1 cellular context compared by ENCODE assay signal in the genomic region with DNA sequence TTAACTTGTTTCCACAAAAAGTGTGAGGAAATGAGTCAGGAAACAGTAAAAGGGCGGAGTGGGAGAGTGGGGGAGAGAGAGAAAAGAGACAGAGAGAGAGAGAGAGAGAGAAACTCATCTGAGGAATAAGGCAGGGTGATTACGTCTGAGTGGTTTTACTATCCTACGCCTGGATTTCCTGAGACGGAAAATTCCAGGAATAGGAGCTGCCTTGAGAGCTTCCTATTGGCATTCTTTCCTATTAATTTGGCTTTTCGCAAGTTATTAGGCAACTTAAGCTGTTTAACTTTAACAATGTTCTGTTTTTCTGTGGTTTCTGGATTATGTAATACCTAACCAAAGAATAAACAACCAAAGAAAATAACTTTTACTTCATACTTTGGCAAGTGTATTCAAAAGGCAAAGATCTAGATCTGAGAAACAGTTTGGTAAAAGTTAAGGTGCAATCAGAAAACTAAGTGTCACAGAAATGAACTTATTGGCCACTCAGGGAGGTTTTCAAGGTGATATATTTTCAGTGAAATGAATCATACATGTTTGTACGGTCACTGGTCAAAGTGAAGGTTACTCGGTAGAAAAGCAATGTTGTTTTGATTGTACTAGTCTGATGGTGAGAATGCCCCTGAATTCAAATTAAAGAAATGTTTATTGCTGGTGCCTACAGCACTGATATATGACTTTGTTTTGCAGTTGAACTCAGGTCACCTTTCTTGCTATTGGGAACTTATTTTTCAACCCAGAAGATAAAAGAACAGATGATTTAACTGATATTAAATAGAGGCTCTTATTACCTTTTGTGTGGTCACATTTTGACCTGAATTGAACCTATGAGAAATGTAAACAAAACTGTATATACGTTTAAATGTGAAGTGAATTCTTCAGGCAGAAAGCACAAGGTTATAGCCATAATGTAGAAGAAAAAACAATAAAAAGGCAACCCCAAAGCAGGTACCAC.
TF ChIP-seq lines count a peak whose summit lies in the region.

No MANE protein-coding gene starts in this region.

TF ChIP-seq in HepG2, 621 proteins besides CTCF, POLR2A, EP300 and RAD21 (continues in another document):
- TF ChIP-seq ZSCAN30 (CRISPR knock-in tag; IDR thresholded peaks at IDR 0.05) (0 out of 2 replicates have a peak, but pooled peaks have one; percentile 34), FOXP4 (CRISPR knock-in tag; IDR thresholded peaks at IDR 0.05) (0 out of 2 replicates have a peak, but pooled peaks have one; percentile 27), PHF5A (CRISPR knock-in tag; IDR thresholded peaks at IDR 0.05; ENCODE audit: low read depth, unreplicated experiment) (no peak), FOXJ3 (CRISPR knock-in tag; IDR thresholded peaks at IDR 0.05; ENCODE audit: borderline replicate concordance) (no peak), SMAD1 (CRISPR knock-in tag; IDR thresholded peaks at IDR 0.05; ENCODE audit: borderline replicate concordance, low read depth) (no peak), ZNF503 (CRISPR knock-in tag; IDR thresholded peaks at IDR 0.05) (peak; percentile 35; the same call in 1 of the 2 replicates), RXRB (CRISPR knock-in tag; IDR thresholded peaks at IDR 0.05; ENCODE audit: borderline replicate concordance) (peak; percentile 42), NAIF1 (CRISPR knock-in tag; IDR thresholded peaks at IDR 0.05; ENCODE audit: borderline replicate concordance) (0 out of 2 replicates have a peak, but pooled peaks have one; percentile 35), HDAC2 (CRISPR knock-in tag; IDR thresholded peaks at IDR 0.05) (0 out of 2 replicates have a peak, but pooled peaks have one; percentile 9), ZBTB7B (CRISPR knock-in tag; IDR thresholded peaks at IDR 0.05) (no peak), PLRG1 (conservative IDR thresholded peaks at IDR 0.05) (no peak), GABPB1 (CRISPR knock-in tag; IDR thresholded peaks at IDR 0.05) (no peak), NFIC (IDR thresholded peaks at IDR 0.05; ENCODE audit: low read length) (peak; percentile 63; the same call in 1 of the 2 replicates), GLMP (CRISPR knock-in tag; IDR thresholded peaks at IDR 0.05; ENCODE audit: borderline replicate concordance) (no peak), SOX6 (IDR thresholded peaks at IDR 0.05) (no peak), SOX6 (CRISPR knock-in tag; IDR thresholded peaks at IDR 0.05) (peak; percentile 46; the same call in 1 of the 2 replicates), KDM1A (CRISPR knock-in tag; IDR thresholded peaks at IDR 0.05) (no peak), ZNF136 (CRISPR knock-in tag; IDR thresholded peaks at IDR 0.05; ENCODE audit: low read depth) (no peak), WIZ (CRISPR knock-in tag; IDR thresholded peaks at IDR 0.05) (no peak), CREB1 (IDR thresholded peaks at IDR 0.05) (no peak), CREB1 (CRISPR knock-in tag; IDR thresholded peaks at IDR 0.05) (peak; percentile 44), REXO4 (CRISPR knock-in tag; IDR thresholded peaks at IDR 0.05; ENCODE audit: borderline replicate concordance) (no peak), CBFB (CRISPR knock-in tag; IDR thresholded peaks at IDR 0.05) (peak; percentile 70; the same call in 1 of the 2 replicates), FOXO4 (CRISPR knock-in tag; conservative IDR thresholded peaks at IDR 0.05) (no peak), GFI1 (CRISPR knock-in tag; IDR thresholded peaks at IDR 0.05; ENCODE audit: borderline replicate concordance) (0 out of 2 replicates have a peak, but pooled peaks have one; percentile 48), PHF20 (CRISPR knock-in tag; IDR thresholded peaks at IDR 0.05) (no peak), ESRRA (CRISPR knock-in tag; IDR thresholded peaks at IDR 0.05; ENCODE audit: low read depth) (no peak)
- TF ChIP-seq, protein P1, sequence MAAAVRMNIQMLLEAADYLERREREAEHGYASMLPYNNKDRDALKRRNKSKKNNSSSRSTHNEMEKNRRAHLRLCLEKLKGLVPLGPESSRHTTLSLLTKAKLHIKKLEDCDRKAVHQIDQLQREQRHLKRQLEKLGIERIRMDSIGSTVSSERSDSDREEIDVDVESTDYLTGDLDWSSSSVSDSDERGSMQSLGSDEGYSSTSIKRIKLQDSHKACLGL (CRISPR knock-in tag; IDR thresholded peaks at IDR 0.05): no peak
- TF ChIP-seq, protein P2, sequence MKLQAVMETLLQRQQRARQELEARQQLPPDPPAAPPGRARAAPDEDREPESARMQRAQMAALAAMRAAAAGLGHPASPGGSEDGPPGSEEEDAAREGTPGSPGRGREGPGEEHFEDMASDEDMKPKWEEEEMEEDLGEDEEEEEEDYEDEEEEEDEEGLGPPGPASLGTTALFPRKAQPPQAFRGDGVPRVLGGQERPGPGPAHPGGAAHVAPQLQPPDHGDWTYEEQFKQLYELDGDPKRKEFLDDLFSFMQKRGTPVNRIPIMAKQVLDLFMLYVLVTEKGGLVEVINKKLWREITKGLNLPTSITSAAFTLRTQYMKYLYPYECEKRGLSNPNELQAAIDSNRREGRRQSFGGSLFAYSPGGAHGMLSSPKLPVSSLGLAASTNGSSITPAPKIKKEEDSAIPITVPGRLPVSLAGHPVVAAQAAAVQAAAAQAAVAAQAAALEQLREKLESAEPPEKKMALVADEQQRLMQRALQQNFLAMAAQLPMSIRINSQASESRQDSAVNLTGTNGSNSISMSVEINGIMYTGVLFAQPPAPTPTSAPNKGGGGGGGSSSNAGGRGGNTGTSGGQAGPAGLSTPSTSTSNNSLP (IDR thresholded peaks at IDR 0.05; ENCODE audit: low read depth, low read length): 0 out of 2 replicates have a peak, but pooled peaks have one; percentile 13
- TF ChIP-seq, protein P3, sequence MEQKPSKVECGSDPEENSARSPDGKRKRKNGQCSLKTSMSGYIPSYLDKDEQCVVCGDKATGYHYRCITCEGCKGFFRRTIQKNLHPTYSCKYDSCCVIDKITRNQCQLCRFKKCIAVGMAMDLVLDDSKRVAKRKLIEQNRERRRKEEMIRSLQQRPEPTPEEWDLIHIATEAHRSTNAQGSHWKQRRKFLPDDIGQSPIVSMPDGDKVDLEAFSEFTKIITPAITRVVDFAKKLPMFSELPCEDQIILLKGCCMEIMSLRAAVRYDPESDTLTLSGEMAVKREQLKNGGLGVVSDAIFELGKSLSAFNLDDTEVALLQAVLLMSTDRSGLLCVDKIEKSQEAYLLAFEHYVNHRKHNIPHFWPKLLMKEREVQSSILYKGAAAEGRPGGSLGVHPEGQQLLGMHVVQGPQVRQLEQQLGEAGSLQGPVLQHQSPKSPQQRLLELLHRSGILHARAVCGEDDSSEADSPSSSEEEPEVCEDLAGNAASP (CRISPR knock-in tag; IDR thresholded peaks at IDR 0.05; ENCODE audit: borderline replicate concordance): peak; percentile 46; the same call in 1 of the 2 replicates
- TF ChIP-seq, protein P4, sequence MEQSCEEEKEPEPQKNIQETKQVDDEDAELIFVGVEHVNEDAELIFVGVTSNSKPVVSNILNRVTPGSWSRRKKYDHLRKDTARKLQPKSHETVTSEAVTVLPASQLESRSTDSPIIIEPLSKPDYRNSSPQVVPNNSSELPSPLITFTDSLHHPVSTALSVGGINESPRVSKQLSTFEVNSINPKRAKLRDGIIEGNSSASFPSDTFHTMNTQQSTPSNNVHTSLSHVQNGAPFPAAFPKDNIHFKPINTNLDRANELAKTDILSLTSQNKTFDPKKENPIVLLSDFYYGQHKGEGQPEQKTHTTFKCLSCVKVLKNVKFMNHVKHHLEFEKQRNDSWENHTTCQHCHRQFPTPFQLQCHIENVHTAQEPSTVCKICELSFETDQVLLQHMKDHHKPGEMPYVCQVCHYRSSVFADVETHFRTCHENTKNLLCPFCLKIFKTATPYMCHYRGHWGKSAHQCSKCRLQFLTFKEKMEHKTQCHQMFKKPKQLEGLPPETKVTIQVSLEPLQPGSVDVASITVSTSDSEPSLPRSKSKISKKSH (CRISPR knock-in tag; IDR thresholded peaks at IDR 0.05; ENCODE audit: borderline replicate concordance): no peak
- TF ChIP-seq, protein P5, sequence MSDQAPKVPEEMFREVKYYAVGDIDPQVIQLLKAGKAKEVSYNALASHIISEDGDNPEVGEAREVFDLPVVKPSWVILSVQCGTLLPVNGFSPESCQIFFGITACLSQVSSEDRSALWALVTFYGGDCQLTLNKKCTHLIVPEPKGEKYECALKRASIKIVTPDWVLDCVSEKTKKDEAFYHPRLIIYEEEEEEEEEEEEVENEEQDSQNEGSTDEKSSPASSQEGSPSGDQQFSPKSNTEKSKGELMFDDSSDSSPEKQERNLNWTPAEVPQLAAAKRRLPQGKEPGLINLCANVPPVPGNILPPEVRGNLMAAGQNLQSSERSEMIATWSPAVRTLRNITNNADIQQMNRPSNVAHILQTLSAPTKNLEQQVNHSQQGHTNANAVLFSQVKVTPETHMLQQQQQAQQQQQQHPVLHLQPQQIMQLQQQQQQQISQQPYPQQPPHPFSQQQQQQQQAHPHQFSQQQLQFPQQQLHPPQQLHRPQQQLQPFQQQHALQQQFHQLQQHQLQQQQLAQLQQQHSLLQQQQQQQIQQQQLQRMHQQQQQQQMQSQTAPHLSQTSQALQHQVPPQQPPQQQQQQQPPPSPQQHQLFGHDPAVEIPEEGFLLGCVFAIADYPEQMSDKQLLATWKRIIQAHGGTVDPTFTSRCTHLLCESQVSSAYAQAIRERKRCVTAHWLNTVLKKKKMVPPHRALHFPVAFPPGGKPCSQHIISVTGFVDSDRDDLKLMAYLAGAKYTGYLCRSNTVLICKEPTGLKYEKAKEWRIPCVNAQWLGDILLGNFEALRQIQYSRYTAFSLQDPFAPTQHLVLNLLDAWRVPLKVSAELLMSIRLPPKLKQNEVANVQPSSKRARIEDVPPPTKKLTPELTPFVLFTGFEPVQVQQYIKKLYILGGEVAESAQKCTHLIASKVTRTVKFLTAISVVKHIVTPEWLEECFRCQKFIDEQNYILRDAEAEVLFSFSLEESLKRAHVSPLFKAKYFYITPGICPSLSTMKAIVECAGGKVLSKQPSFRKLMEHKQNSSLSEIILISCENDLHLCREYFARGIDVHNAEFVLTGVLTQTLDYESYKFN (CRISPR knock-in tag; conservative IDR thresholded peaks at IDR 0.05): peak; percentile 26
- TF ChIP-seq, protein P6, sequence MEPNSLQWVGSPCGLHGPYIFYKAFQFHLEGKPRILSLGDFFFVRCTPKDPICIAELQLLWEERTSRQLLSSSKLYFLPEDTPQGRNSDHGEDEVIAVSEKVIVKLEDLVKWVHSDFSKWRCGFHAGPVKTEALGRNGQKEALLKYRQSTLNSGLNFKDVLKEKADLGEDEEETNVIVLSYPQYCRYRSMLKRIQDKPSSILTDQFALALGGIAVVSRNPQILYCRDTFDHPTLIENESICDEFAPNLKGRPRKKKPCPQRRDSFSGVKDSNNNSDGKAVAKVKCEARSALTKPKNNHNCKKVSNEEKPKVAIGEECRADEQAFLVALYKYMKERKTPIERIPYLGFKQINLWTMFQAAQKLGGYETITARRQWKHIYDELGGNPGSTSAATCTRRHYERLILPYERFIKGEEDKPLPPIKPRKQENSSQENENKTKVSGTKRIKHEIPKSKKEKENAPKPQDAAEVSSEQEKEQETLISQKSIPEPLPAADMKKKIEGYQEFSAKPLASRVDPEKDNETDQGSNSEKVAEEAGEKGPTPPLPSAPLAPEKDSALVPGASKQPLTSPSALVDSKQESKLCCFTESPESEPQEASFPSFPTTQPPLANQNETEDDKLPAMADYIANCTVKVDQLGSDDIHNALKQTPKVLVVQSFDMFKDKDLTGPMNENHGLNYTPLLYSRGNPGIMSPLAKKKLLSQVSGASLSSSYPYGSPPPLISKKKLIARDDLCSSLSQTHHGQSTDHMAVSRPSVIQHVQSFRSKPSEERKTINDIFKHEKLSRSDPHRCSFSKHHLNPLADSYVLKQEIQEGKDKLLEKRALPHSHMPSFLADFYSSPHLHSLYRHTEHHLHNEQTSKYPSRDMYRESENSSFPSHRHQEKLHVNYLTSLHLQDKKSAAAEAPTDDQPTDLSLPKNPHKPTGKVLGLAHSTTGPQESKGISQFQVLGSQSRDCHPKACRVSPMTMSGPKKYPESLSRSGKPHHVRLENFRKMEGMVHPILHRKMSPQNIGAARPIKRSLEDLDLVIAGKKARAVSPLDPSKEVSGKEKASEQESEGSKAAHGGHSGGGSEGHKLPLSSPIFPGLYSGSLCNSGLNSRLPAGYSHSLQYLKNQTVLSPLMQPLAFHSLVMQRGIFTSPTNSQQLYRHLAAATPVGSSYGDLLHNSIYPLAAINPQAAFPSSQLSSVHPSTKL (CRISPR knock-in tag; IDR thresholded peaks at IDR 0.05): peak; percentile 36; the same call in 1 of the 2 replicates
